In genomic region chr1:236075848-236076247, GRCh38 we compare ENCODE assay signal across 29 cellular contexts. TPM values are rescaled to one million over a fixed set of nuclear protein-coding genes. Genes with fewer than 3 reads are reported as not detected.
"Had no signal": no experiment of that assay in that cellular context is flagged by ENCODE, and none has a peak within 500 bp of the region (broad histone marks: within the 10 kb centered on the region; RNA-seq: fewer than 3 reads in every experiment).

No MANE protein-coding gene starts in this region.

- H3K4me1 ChIP-seq: neural progenitor cell, parathyroid adenoma, psoas muscle, stomach, thyroid gland, tibial nerve, upper lobe of left lung, vagina had no signal

- H3K9me3 Mint-ChIP-seq: natural killer cell; stimulated activated effector memory CD8-positive, alpha-beta T cell treated with anti-CD3 and anti-CD28 coated beads, Interleukin-12 subunit alpha, Interleukin-12 subunit beta, amount 100 ng/mL, for 72 hours had no signal

- ATAC-seq: naive thymus-derived CD4-positive, alpha-beta T cell; natural killer cell; psoas muscle; right cardiac atrium; sciatic nerve; stimulated activated effector memory CD8-positive, alpha-beta T cell treated with anti-CD3 and anti-CD28 coated beads, Interleukin-12 subunit alpha, Interleukin-12 subunit beta, amount 100 ng/mL, for 72 hours; stimulated activated naive B cell treated with anti-CD40 and anti-IgM and Interleukin-4, amounts not matched to agents 10 μg/mL and 1 μg/mL and 100 μg/mL, for 72 hours had no signal

- H3K9ac ChIP-seq: neural progenitor cell, parathyroid adenoma had no signal

- H3K27me3 ChIP-seq: neural progenitor cell, ovary, stomach, thyroid gland, tibial nerve, upper lobe of left lung, vagina had no signal

- H3K4me1 Mint-ChIP-seq: naive thymus-derived CD4-positive, alpha-beta T cell; natural killer cell; nephron; neural progenitor cell; stimulated activated effector memory CD8-positive, alpha-beta T cell treated with anti-CD3 and anti-CD28 coated beads, Interleukin-12 subunit alpha, Interleukin-12 subunit beta, amount 100 ng/mL, for 72 hours; stimulated activated naive B cell treated with anti-CD40 and anti-IgM and Interleukin-4, amounts not matched to agents 10 μg/mL and 1 μg/mL and 100 μg/mL, for 72 hours had no signal

- H3K27ac ChIP-seq: neural progenitor cell, ovary, parathyroid adenoma, psoas muscle, skin epidermis, stomach, thoracic aorta, thyroid gland, tibial nerve, upper lobe of left lung, vagina had no signal

- H3K36me3 ChIP-seq: neural progenitor cell, ovary, stomach, thoracic aorta, thyroid gland, tibial nerve, upper lobe of left lung, vagina had no signal

- DNase-seq: naive thymus-derived CD4-positive, alpha-beta T cell; natural killer cell; occipital lobe; ovary; posterior cingulate gyrus; psoas muscle; right cardiac atrium; stimulated activated CD4-positive, alpha-beta T cell treated with anti-CD3 and anti-CD28 coated beads, Interleukin-15, amount 100 ng/mL, for 24 hours; stimulated activated CD4-positive, alpha-beta T cell treated with anti-CD3 and anti-CD28 coated beads, Interleukin-2, amount 100 ng/mL, for 24 hours; stimulated activated CD4-positive, alpha-beta T cell treated with anti-CD3 and anti-CD28 coated beads, Interleukin-2, amount 100 ng/mL, for 48 hours; stimulated activated CD4-positive, alpha-beta T cell treated with anti-CD3 and anti-CD28 coated beads, Interleukin-4, amount 100 ng/mL, for 24 hours; stimulated activated naive B cell treated with anti-CD40 and anti-IgM and Interleukin-4, amounts not matched to agents 10 μg/mL and 1 μg/mL and 100 μg/mL, for 72 hours; stimulated activated naive CD4-positive, alpha-beta T cell treated with Interleukin-2 at 50 U/mL for 16 hours; stomach; thyroid gland; trophoblast cell; upper lobe of left lung had no signal

- H3K4me3 Mint-ChIP-seq: naive thymus-derived CD4-positive, alpha-beta T cell; natural killer cell; nephron; neural progenitor cell; stimulated activated effector memory CD8-positive, alpha-beta T cell treated with anti-CD3 and anti-CD28 coated beads, Interleukin-12 subunit alpha, Interleukin-12 subunit beta, amount 100 ng/mL, for 72 hours; stimulated activated naive B cell treated with anti-CD40 and anti-IgM and Interleukin-4, amounts not matched to agents 10 μg/mL and 1 μg/mL and 100 μg/mL, for 72 hours; stimulated activated naive CD8-positive, alpha-beta T cell treated with anti-CD3 and anti-CD28 coated beads, Interleukin-15, Interleukin-2, amounts not matched to agents 100 ng/mL and 50 ng/mL, for 24 hours had no signal

- H3K4me3 ChIP-seq: neural progenitor cell, ovary, psoas muscle, skin epidermis, stomach, thoracic aorta, thyroid gland, tibial nerve, upper lobe of left lung, vagina had no signal

- H3K27ac Mint-ChIP-seq: naive thymus-derived CD4-positive, alpha-beta T cell; natural killer cell; nephron; neural progenitor cell; progenitor cell of endocrine pancreas; stimulated activated effector memory CD8-positive, alpha-beta T cell treated with anti-CD3 and anti-CD28 coated beads, Interleukin-12 subunit alpha, Interleukin-12 subunit beta, amount 100 ng/mL, for 72 hours; stimulated activated naive B cell treated with anti-CD40 and anti-IgM and Interleukin-4, amounts not matched to agents 10 μg/mL and 1 μg/mL and 100 μg/mL, for 72 hours; stimulated activated naive CD8-positive, alpha-beta T cell treated with anti-CD3 and anti-CD28 coated beads, Interleukin-15, Interleukin-2, amounts not matched to agents 100 ng/mL and 50 ng/mL, for 24 hours had no signal

- FAIRE-seq: urothelium cell line had no signal

- H3K36me3 Mint-ChIP-seq: natural killer cell; neural progenitor cell; stimulated activated effector memory CD8-positive, alpha-beta T cell treated with anti-CD3 and anti-CD28 coated beads, Interleukin-12 subunit alpha, Interleukin-12 subunit beta, amount 100 ng/mL, for 72 hours; stimulated activated naive B cell treated with anti-CD40 and anti-IgM and Interleukin-4, amounts not matched to agents 10 μg/mL and 1 μg/mL and 100 μg/mL, for 72 hours had no signal

- H3K9me3 ChIP-seq: ovary, thyroid gland had no signal

RNA-seq across cellular contexts. Expression of gene NID1, which starts 11.0 kb away (rescaled TPM):
- polyA plus RNA-seq: naive thymus-derived CD4-positive, alpha-beta T cell had no signal
